Comparison of ENCODE assay signal across 15 cellular contexts in genomic region chr16:48565752-48566151, GRCh38. TPM values are rescaled to one million over a fixed set of nuclear protein-coding genes. Genes with fewer than 3 reads are reported as not detected.
DNase-seq lines count a peak whose midpoint lies in the region; ATAC-seq, FAIRE-seq and TF ChIP-seq lines count a peak whose summit lies in the region.
"Had no signal": no experiment of that assay in that cellular context is flagged by ENCODE, and none has a peak within 500 bp of the region (broad histone marks: within the 10 kb centered on the region; RNA-seq: fewer than 3 reads in every experiment).

No MANE protein-coding gene starts in this region.

- H3K27ac Mint-ChIP-seq in activated CD8-positive, alpha-beta memory T cell treated with anti-CD3 and anti-CD28 coated beads, Interleukin-2, amount 10 ng/mL, durations not matched to agents 7 days and 5 days = no peak overlapping the region
- H3K27ac Mint-ChIP-seq in activated T-helper 1 cell treated with anti-CD3 and anti-CD28 coated beads, Interleukin-12 subunit alpha, Interleukin-12 subunit beta, Interleukin-2, Interleukin-4 antibody, amounts not matched to agents 30 ng/mL and 10 ng/mL and 1 ng/mL, durations not matched to agents 14 hours and 24 hours and 36 hours = peak overlapping the region; percentile 87
- H3K27ac Mint-ChIP-seq in stimulated activated effector memory CD8-positive, alpha-beta T cell treated with anti-CD3 and anti-CD28 coated beads, Interleukin-12 subunit alpha, Interleukin-12 subunit beta, amount 100 ng/mL, for 72 hours = peak overlapping the region; percentile 93
- H3K27ac Mint-ChIP-seq in endodermal cell = no peak overlapping the region

- H3K4me3 ChIP-seq in GM12865 (ENCODE audit: low read depth, low read length) (no peak overlapping the region), endodermal cell (ENCODE audit: low read length) (no peak overlapping the region), pancreas (no peak overlapping the region)

- peak; percentile 27 for ATAC-seq in activated CD8-positive, alpha-beta memory T cell treated with anti-CD3 and anti-CD28 coated beads, Interleukin-2, amount 10 ng/mL, durations not matched to agents 7 days and 5 days
- peak; percentile 89 for ATAC-seq in stimulated activated effector memory CD8-positive, alpha-beta T cell treated with anti-CD3 and anti-CD28 coated beads, Interleukin-12 subunit alpha, Interleukin-12 subunit beta, amount 100 ng/mL, for 72 hours
- ATAC-seq in pancreas = no peak

- peaks cover 38% of the 10 kb centered on the region for H3K36me3 ChIP-seq in endodermal cell (ENCODE audit: control insufficient read depth, insufficient read depth, low read length)
- no peaks in the 10 kb centered on the region for H3K36me3 ChIP-seq in pancreas

- peaks cover 48% of the 10 kb centered on the region for H3K36me3 Mint-ChIP-seq in activated CD8-positive, alpha-beta memory T cell treated with anti-CD3 and anti-CD28 coated beads, Interleukin-2, amount 10 ng/mL, durations not matched to agents 7 days and 5 days
- peaks cover 42% of the 10 kb centered on the region for H3K36me3 Mint-ChIP-seq in activated T-helper 1 cell treated with anti-CD3 and anti-CD28 coated beads, Interleukin-12 subunit alpha, Interleukin-12 subunit beta, Interleukin-2, Interleukin-4 antibody, amounts not matched to agents 30 ng/mL and 10 ng/mL and 1 ng/mL, durations not matched to agents 14 hours and 24 hours and 36 hours (ENCODE audit: low read depth)
- H3K36me3 Mint-ChIP-seq in stimulated activated effector memory CD8-positive, alpha-beta T cell treated with anti-CD3 and anti-CD28 coated beads, Interleukin-12 subunit alpha, Interleukin-12 subunit beta, amount 100 ng/mL, for 72 hours = peaks cover 23% of the 10 kb centered on the region
- peaks cover 37% of the 10 kb centered on the region for H3K36me3 Mint-ChIP-seq in endodermal cell (ENCODE audit: low read depth)

- H3K9me3 Mint-ChIP-seq in activated CD8-positive, alpha-beta memory T cell treated with anti-CD3 and anti-CD28 coated beads, Interleukin-2, amount 10 ng/mL, durations not matched to agents 7 days and 5 days (ENCODE audit: low read depth) = no peaks in the 10 kb centered on the region
- H3K9me3 Mint-ChIP-seq in activated T-helper 1 cell treated with anti-CD3 and anti-CD28 coated beads, Interleukin-12 subunit alpha, Interleukin-12 subunit beta, Interleukin-2, Interleukin-4 antibody, amounts not matched to agents 30 ng/mL and 10 ng/mL and 1 ng/mL, durations not matched to agents 14 hours and 24 hours and 36 hours = no peaks in the 10 kb centered on the region
- no peaks in the 10 kb centered on the region for H3K9me3 Mint-ChIP-seq in stimulated activated effector memory CD8-positive, alpha-beta T cell treated with anti-CD3 and anti-CD28 coated beads, Interleukin-12 subunit alpha, Interleukin-12 subunit beta, amount 100 ng/mL, for 72 hours
- peaks cover 1% of the 10 kb centered on the region for H3K9me3 Mint-ChIP-seq in endodermal cell

- no peak overlapping the region for H3K9ac ChIP-seq in endodermal cell (ENCODE audit: extremely low read depth, low read length, poor library complexity, severe bottlenecking)

- H3K4me3 Mint-ChIP-seq in activated CD8-positive, alpha-beta memory T cell treated with anti-CD3 and anti-CD28 coated beads, Interleukin-2, amount 10 ng/mL, durations not matched to agents 7 days and 5 days = no peak overlapping the region
- H3K4me3 Mint-ChIP-seq in activated T-helper 1 cell treated with anti-CD3 and anti-CD28 coated beads, Interleukin-12 subunit alpha, Interleukin-12 subunit beta, Interleukin-2, Interleukin-4 antibody, amounts not matched to agents 30 ng/mL and 10 ng/mL and 1 ng/mL, durations not matched to agents 14 hours and 24 hours and 36 hours = no peak overlapping the region
- peak overlapping the region; percentile 32 for H3K4me3 Mint-ChIP-seq in stimulated activated effector memory CD8-positive, alpha-beta T cell treated with anti-CD3 and anti-CD28 coated beads, Interleukin-12 subunit alpha, Interleukin-12 subunit beta, amount 100 ng/mL, for 72 hours
- H3K4me3 Mint-ChIP-seq in endodermal cell = no peak overlapping the region

- 100% methylated on average over 1 of the region's 1 CpG; no CpG with 5 or more reads in 1 of the 2 experiments for WGBS in endodermal cell (ENCODE audit: insufficient coverage in 1 of 2, insufficient read length in 1 of 2), 2 experiments
- 94 to 100% methylated on average over 1 of the region's 1 CpG for WGBS in pancreas, 2 donors

- no peak for FAIRE-seq in pancreas (lab: Jason Lieb, UNC)
- FAIRE-seq: H1 had no signal

- TF ChIP-seq CTCF in GM12865 (IDR thresholded peaks at IDR 0.05; ENCODE audit: insufficient read depth, low read depth, low read length, missing control alignments) (no peak), endodermal cell (conservative IDR thresholded peaks at IDR 0.05) (no peak), pancreas (IDR thresholded peaks at IDR 0.05) (no peak)

- no peak overlapping the region for H3K27ac ChIP-seq in endodermal cell (ENCODE audit: low read depth, low read length)
- no peak overlapping the region for H3K27ac ChIP-seq in pancreas
- H3K27ac ChIP-seq: C4-2B had no signal

- peaks cover 54% of the 10 kb centered on the region for H3K4me1 Mint-ChIP-seq in activated CD8-positive, alpha-beta memory T cell treated with anti-CD3 and anti-CD28 coated beads, Interleukin-2, amount 10 ng/mL, durations not matched to agents 7 days and 5 days
- H3K4me1 Mint-ChIP-seq in activated T-helper 1 cell treated with anti-CD3 and anti-CD28 coated beads, Interleukin-12 subunit alpha, Interleukin-12 subunit beta, Interleukin-2, Interleukin-4 antibody, amounts not matched to agents 30 ng/mL and 10 ng/mL and 1 ng/mL, durations not matched to agents 14 hours and 24 hours and 36 hours (ENCODE audit: low read depth) = peaks cover 76% of the 10 kb centered on the region
- peaks cover 57% of the 10 kb centered on the region for H3K4me1 Mint-ChIP-seq in stimulated activated effector memory CD8-positive, alpha-beta T cell treated with anti-CD3 and anti-CD28 coated beads, Interleukin-12 subunit alpha, Interleukin-12 subunit beta, amount 100 ng/mL, for 72 hours
- H3K4me1 Mint-ChIP-seq in endodermal cell = peaks cover 7% of the 10 kb centered on the region

- H3K9me3 ChIP-seq in endodermal cell (ENCODE audit: control insufficient read depth, low read length) (no peaks in the 10 kb centered on the region), pancreas (no peaks in the 10 kb centered on the region)

- H3K4me1 ChIP-seq in endodermal cell (ENCODE audit: control insufficient read depth, insufficient read depth, low read length) = peaks cover 4% of the 10 kb centered on the region
- peaks cover 4 to 12% (median 7%) of the 10 kb centered on the region in 3 donors for H3K4me1 ChIP-seq in pancreas

- DNase-seq in activated CD8-positive, alpha-beta memory T cell treated with anti-CD3 and anti-CD28 coated beads, Interleukin-2, amount 10 ng/mL, durations not matched to agents 7 days and 5 days = no peak
- no peak for DNase-seq in activated CD8-positive, alpha-beta memory T cell treated with anti-CD3 and anti-CD28 coated beads for 24 hours
- DNase-seq in GM12865 (ENCODE audit: low read depth) = peak; percentile 29
- DNase-seq in activated T-helper 1 cell treated with anti-CD3 and anti-CD28 coated beads, Interleukin-12 subunit alpha, Interleukin-12 subunit beta, Interleukin-2, Interleukin-4 antibody, amounts not matched to agents 30 ng/mL and 10 ng/mL and 1 ng/mL, durations not matched to agents 14 hours and 24 hours and 36 hours (ENCODE audit: low spot score) = no peak
- DNase-seq in stimulated activated effector memory CD8-positive, alpha-beta T cell treated with anti-CD3 and anti-CD28 coated beads, Interleukin-12 subunit alpha, Interleukin-12 subunit beta, amount 100 ng/mL, for 72 hours (ENCODE audit: low spot score in 2 of 2) = no peak
- DNase-seq in endodermal cell = no peak
- DNase-seq in pancreas = no peak
- DNase-seq: DMS 273 treated with DMSO at 0.1 percent for 48 hours, GDM1, KG1, NCI-H146, NCI-H2081, NCI-H774 had no signal

- no peaks in the 10 kb centered on the region for H3K27me3 ChIP-seq in endodermal cell (ENCODE audit: control insufficient read depth, insufficient read depth, low read length, poor library complexity, severe bottlenecking)
- H3K27me3 ChIP-seq in pancreas = no peaks in the 10 kb centered on the region

- no peaks in the 10 kb centered on the region for H3K27me3 Mint-ChIP-seq in activated CD8-positive, alpha-beta memory T cell treated with anti-CD3 and anti-CD28 coated beads, Interleukin-2, amount 10 ng/mL, durations not matched to agents 7 days and 5 days
- no peaks in the 10 kb centered on the region for H3K27me3 Mint-ChIP-seq in activated T-helper 1 cell treated with anti-CD3 and anti-CD28 coated beads, Interleukin-12 subunit alpha, Interleukin-12 subunit beta, Interleukin-2, Interleukin-4 antibody, amounts not matched to agents 30 ng/mL and 10 ng/mL and 1 ng/mL, durations not matched to agents 14 hours and 24 hours and 36 hours (ENCODE audit: insufficient read depth)
- H3K27me3 Mint-ChIP-seq in endodermal cell (ENCODE audit: insufficient read depth) = no peaks in the 10 kb centered on the region

- intact Hi-C loops in activated T-helper 1 cell treated with anti-CD3 and anti-CD28 coated beads, Interleukin-12 subunit alpha, Interleukin-12 subunit beta, Interleukin-2, Interleukin-4 antibody, amounts not matched to agents 30 ng/mL and 10 ng/mL and 1 ng/mL, durations not matched to agents 14 hours and 24 hours and 36 hours (cut with micrococcal nuclease) = loop anchor here (1.0 to 10.0 kb wide), 5 partner anchors 8 to 1741 kb away; no protein-coding TSS in a partner anchor
- intact Hi-C loops in pancreas (cut with DNase I) = no loop called here

- CTCF ChIA-PET in activated CD8-positive, alpha-beta memory T cell treated with anti-CD3 and anti-CD28 coated beads, Interleukin-2, amount 10 ng/mL, durations not matched to agents 7 days and 5 days (lab: Charles Lee) = interaction anchor here (0.9 kb wide), 1 partner anchor 64 kb away, joined by 3 read pairs; no protein-coding TSS in a partner anchor

RNA-seq across cellular contexts. Expression of gene N4BP1, which starts 44.2 kb away (rescaled TPM):
- total RNA-seq in activated CD8-positive, alpha-beta memory T cell treated with anti-CD3 and anti-CD28 coated beads, Interleukin-2, amount 10 ng/mL, durations not matched to agents 7 days and 5 days = 10 to 100 TPM; 86.5 to 95.7 TPM
- total RNA-seq in activated T-helper 1 cell treated with anti-CD3 and anti-CD28 coated beads, Interleukin-12 subunit alpha, Interleukin-12 subunit beta, Interleukin-2, Interleukin-4 antibody, amounts not matched to agents 30 ng/mL and 10 ng/mL and 1 ng/mL, durations not matched to agents 14 hours and 24 hours and 36 hours = 54.3 and 55.8 TPM in 2 replicates
- total RNA-seq in endodermal cell (10 to 100 TPM; 36.9 to 38.0 TPM), pancreas (10 to 100 TPM in 5 of 6 donors, 1 to 10 TPM in 1; 8.8 to 16.1 (median 10.7) TPM)
- 32.4 TPM for polyA plus RNA-seq in endodermal cell (2013, experiment 1 of 2)
- 33.4 TPM for polyA plus RNA-seq in endodermal cell (2013, experiment 2 of 2)
- polyA plus RNA-seq in pancreas = 1 to 10 TPM; 7.0 to 7.1 TPM

Comparison
In these comparisons a context has a peak if more than half of its experiments do, and no peak if none do; other contexts are left out.
1. ATAC-seq: peak in activated CD8-positive, alpha-beta memory T cell treated with anti-CD3 and anti-CD28 coated beads, Interleukin-2, amount 10 ng/mL, durations not matched to agents 7 days and 5 days (single experiment) and stimulated activated effector memory CD8-positive, alpha-beta T cell treated with anti-CD3 and anti-CD28 coated beads, Interleukin-12 subunit alpha, Interleukin-12 subunit beta, amount 100 ng/mL, for 72 hours (single experiment); none in pancreas (0 of 4).
2. H3K27ac Mint-ChIP-seq: peak in activated T-helper 1 cell treated with anti-CD3 and anti-CD28 coated beads, Interleukin-12 subunit alpha, Interleukin-12 subunit beta, Interleukin-2, Interleukin-4 antibody, amounts not matched to agents 30 ng/mL and 10 ng/mL and 1 ng/mL, durations not matched to agents 14 hours and 24 hours and 36 hours (single experiment) and stimulated activated effector memory CD8-positive, alpha-beta T cell treated with anti-CD3 and anti-CD28 coated beads, Interleukin-12 subunit alpha, Interleukin-12 subunit beta, amount 100 ng/mL, for 72 hours (single experiment); none in activated CD8-positive, alpha-beta memory T cell treated with anti-CD3 and anti-CD28 coated beads, Interleukin-2, amount 10 ng/mL, durations not matched to agents 7 days and 5 days (single experiment) and endodermal cell (single experiment).